ENCODE assay signal across 19 cellular contexts in genomic region chr1:10674222-10674621, GRCh38.
DNase-seq lines count a peak whose midpoint lies in the region; ATAC-seq, FAIRE-seq and TF ChIP-seq lines count a peak whose summit lies in the region.
"Had no signal": no experiment of that assay in that cellular context is flagged by ENCODE, and none has a peak within 500 bp of the region (broad histone marks: within the 10 kb centered on the region; RNA-seq: fewer than 3 reads in every experiment).

No MANE protein-coding gene starts in this region.

- H3K9ac ChIP-seq in PC-3 (ENCODE audit: low read length) (peak overlapping the region; percentile 68; the same call in 1 of the 2 replicates), kidney (ENCODE audit: low read length in 2 of 2) (peak overlapping the region in 1 of 2 donors; percentile 69), skeletal muscle tissue (ENCODE audit: low read depth in 1 of 3, low read length in 3 of 3) (peak overlapping the region in 2 of 3 donors; percentile 6 to 16)

- H4K20me1 ChIP-seq in PC-3 (ENCODE audit: low read length), result no peaks in the 10 kb centered on the region

- H3K79me2 ChIP-seq in PC-3 (ENCODE audit: low read length), result no peaks in the 10 kb centered on the region

- intact Hi-C loops in PC-3 (cut with micrococcal nuclease) (no loop called here), kidney (cut with DNase I) (no loop called here)

- no peak overlapping the region for H2AFZ ChIP-seq in PC-3 (ENCODE audit: low read length)

- DNase-seq in PC-3 (no peak), kidney (no peak), NCI-H82 treated with DMSO at 0.1 percent for 48 hours (lab: John Stamatoyannopoulos, UW; ENCODE audit: unreplicated experiment) (no peak), urothelium cell line (ENCODE audit: low spot score) (no peak)
- DNase-seq: ACHN, AML-193, GF-D8, IMR-90, Kasumi-1, NCI-H187, NCI-H226, NCI-H524 treated with DMSO at 0.1 percent for 48 hours, SHP77 treated with DMSO at 0.1 percent for 48 hours had no signal

- no peak overlapping the region for H3K4me2 ChIP-seq in PC-3 (ENCODE audit: low read length)

- ATAC-seq in PC-3 (no peak), HG03520 (IDR thresholded peaks at IDR 0.05; ENCODE audit: unreplicated experiment) (no peak)

- H3K27me3 ChIP-seq in PC-3 (ENCODE audit: low read length) (no peaks in the 10 kb centered on the region), skeletal muscle tissue (ENCODE audit: control insufficient read depth in 3 of 3, insufficient read depth in 3 of 3, low read length in 3 of 3) (peaks cover 0 to 4% (median 0%) of the 10 kb centered on the region in 3 donors)

- H3K9me3 ChIP-seq in PC-3 (ENCODE audit: low read length), result no peaks in the 10 kb centered on the region
- H3K9me3 ChIP-seq in kidney (ENCODE audit: control insufficient read depth in 1 of 2, low read length in 2 of 2), result no peaks in the 10 kb centered on the region
- no peaks in the 10 kb centered on the region for H3K9me3 ChIP-seq in skeletal muscle tissue (ENCODE audit: control insufficient read depth in 3 of 3, low read length in 3 of 3)

- POLR2A ChIA-PET in PC-3 (lab: Charles Lee; ENCODE audit: unreplicated experiment), result no interaction called here

- H3K27ac ChIP-seq in 22Rv1 (peak overlapping the region; percentile 42), PC-3 (ENCODE audit: low read length) (peak overlapping the region; percentile 80; the same call in 1 of the 2 replicates), kidney (ENCODE audit: low read depth in 2 of 2, low read length in 2 of 2) (peak overlapping the region; percentile 89 to 96), skeletal muscle tissue (ENCODE audit: low read depth, low read length) (no peak overlapping the region)

- TF ChIP-seq CTCF in 22Rv1 (IDR thresholded peaks at IDR 0.05), result no peak
- TF ChIP-seq CTCF in PC-3 (conservative IDR thresholded peaks at IDR 0.05; ENCODE audit: low read depth, low read length), result no peak
- no peak for TF ChIP-seq CTCF in kidney (IDR thresholded peaks at IDR 0.05; ENCODE audit: borderline replicate concordance, extremely low read depth, insufficient read depth)

- H3K4me1 ChIP-seq in PC-3 (ENCODE audit: insufficient read depth, low read length), result peaks cover 19% of the 10 kb centered on the region
- H3K4me1 ChIP-seq in kidney (ENCODE audit: control insufficient read depth in 1 of 2, insufficient read depth in 1 of 2, low read depth in 1 of 2, low read length in 2 of 2), result peaks cover 54 to 65% of the 10 kb centered on the region in 2 donors
- peaks cover 7 to 73% (median 45%) of the 10 kb centered on the region in 3 donors for H3K4me1 ChIP-seq in skeletal muscle tissue (ENCODE audit: control insufficient read depth in 3 of 3, insufficient read depth in 3 of 3, low read length in 3 of 3)

- no peaks in the 10 kb centered on the region for H3K36me3 ChIP-seq in PC-3 (ENCODE audit: low read depth, low read length)
- H3K36me3 ChIP-seq in kidney (ENCODE audit: control insufficient read depth in 1 of 2, insufficient read depth in 2 of 2, low read length in 2 of 2), result no peaks in the 10 kb centered on the region
- no peaks in the 10 kb centered on the region for H3K36me3 ChIP-seq in skeletal muscle tissue (ENCODE audit: control insufficient read depth in 3 of 3, insufficient read depth in 3 of 3, low read length in 3 of 3)

- BruUV-seq in PC-3 (replicated peaks; lab: Mats Ljungman, UMichigan), result no TSS peak

- H3K9me2 ChIP-seq in PC-3 (replicated peaks; ENCODE audit: low read length), result no peaks in the 10 kb centered on the region

- no peak for FAIRE-seq in kidney (lab: Jason Lieb, UNC)
- FAIRE-seq in urothelium cell line (lab: Jason Lieb, UNC), result no peak
- FAIRE-seq: GM12891, GM18507, RCC 7860 had no signal

- CTCF ChIA-PET in PC-3 (lab: Charles Lee), result no interaction called here

- no peaks in the 10 kb centered on the region for H3F3A ChIP-seq in PC-3 (ENCODE audit: low read length, unreplicated experiment)

- H3K4me3 ChIP-seq in PC-3 (ENCODE audit: low read length) (no peak overlapping the region), kidney (ENCODE audit: low read length in 2 of 2) (no peak overlapping the region), skeletal muscle tissue (ENCODE audit: low read length in 3 of 3) (no peak overlapping the region)
